In genomic region chr17:73042225-73042624, GRCh38 we compare ENCODE assay signal across 25 cellular contexts. TPM values are rescaled to one million over a fixed set of nuclear protein-coding genes. Genes with fewer than 3 reads are reported as not detected.
DNase-seq lines count a peak whose midpoint lies in the region; ATAC-seq and TF ChIP-seq lines count a peak whose summit lies in the region.
"Had no signal": no experiment of that assay in that cellular context is flagged by ENCODE, and none has a peak within 500 bp of the region (broad histone marks: within the 10 kb centered on the region; RNA-seq: fewer than 3 reads in every experiment).

No MANE protein-coding gene starts in this region.

- 80% methylated on average over 1 of the region's 5 CpGs; no CpG with 5 or more reads in 1 of the 2 experiments for WGBS in IMR-90 (ENCODE audit: extremely low coverage in 2 of 2, insufficient read length in 1 of 2), 2 experiments
- WGBS in trophoblast cell (ENCODE audit: extremely low coverage, insufficient coverage, insufficient read length), result no CpG with 5 or more reads among the region's 5 CpGs

- intact Hi-C loops in IMR-90 (cut with micrococcal nuclease), result no loop called here
- intact Hi-C loops in left colon (cut with DNase I, micrococcal nuclease), result no loop called here
- intact Hi-C loops in ascending aorta (cut with DNase I), result no loop called here

- H3K27ac Mint-ChIP-seq in osteocyte (ENCODE audit: unreplicated experiment), result peak overlapping the region; percentile 96
- H3K27ac Mint-ChIP-seq: CD4-positive, alpha-beta memory T cell; CD4-positive, CD25-positive, alpha-beta regulatory T cell had no signal

- in situ Hi-C loops in IMR-90 (cut with MboI; ENCODE audit: low sequenced_read_pairs), result no loop called here

- H3K9me3 Mint-ChIP-seq in osteocyte (ENCODE audit: unreplicated experiment), result peaks cover 11% of the 10 kb centered on the region

- 0 out of 2 replicates have a peak, but pooled peaks cover 4% of the 10 kb centered on the region for H4K20me1 ChIP-seq in IMR-90 (ENCODE audit: insufficient read depth, low read length)

- peaks cover 49% of the 10 kb centered on the region for H3K4me1 Mint-ChIP-seq in osteocyte (ENCODE audit: unreplicated experiment)

- BruUV-seq in IMR-90 (replicated peaks; lab: Mats Ljungman, UMichigan), result no TSS peak

- no peak overlapping the region for H2BK12ac ChIP-seq in trophoblast cell (ENCODE audit: low read length)

- H4K5ac ChIP-seq in IMR-90 (ENCODE audit: low read depth, low read length), result no peak overlapping the region

- H3K27me3 Mint-ChIP-seq in osteocyte (ENCODE audit: unreplicated experiment), result no peaks in the 10 kb centered on the region
- H3K27me3 Mint-ChIP-seq: CD4-positive, alpha-beta memory T cell; CD4-positive, CD25-positive, alpha-beta regulatory T cell had no signal

- H3K4me3 ChIP-seq in IMR-90 (ENCODE audit: insufficient read depth, low read depth, low read length), result no peak overlapping the region
- H3K4me3 ChIP-seq in trophoblast cell (ENCODE audit: low read depth, low read length), result no peak overlapping the region
- no peak overlapping the region for H3K4me3 ChIP-seq in ascending aorta
- H3K4me3 ChIP-seq: BLaER1, GM12878 had no signal

- H3K27ac ChIP-seq in IMR-90 (ENCODE audit: insufficient read depth, low read length), result no peak overlapping the region
- H3K27ac ChIP-seq in trophoblast cell (ENCODE audit: low read depth, low read length), result no peak overlapping the region
- H3K27ac ChIP-seq in ascending aorta, result no peak overlapping the region
- H3K27ac ChIP-seq: BLaER1 had no signal

- no peak overlapping the region for H2AFZ ChIP-seq in IMR-90 (replicated peaks; ENCODE audit: low read length, poor library complexity)
- H2AFZ ChIP-seq in trophoblast cell (ENCODE audit: insufficient read depth, low read length, poor library complexity), result no peak overlapping the region

- no peak overlapping the region for H4K12ac ChIP-seq in trophoblast cell (ENCODE audit: low read depth, low read length)

- H3K18ac ChIP-seq in IMR-90 (ENCODE audit: low read depth, low read length), result no peak overlapping the region
- no peak overlapping the region for H3K18ac ChIP-seq in trophoblast cell (ENCODE audit: low read length)

- H3K9me3 ChIP-seq in IMR-90 (ENCODE audit: control insufficient read depth, insufficient read depth, low read length) (peaks cover 3% of the 10 kb centered on the region; the same call in 1 of the 2 replicates), trophoblast cell (ENCODE audit: insufficient read depth, low read depth, low read length) (no peaks in the 10 kb centered on the region), ascending aorta (no peaks in the 10 kb centered on the region)
- H3K9me3 ChIP-seq: BE2C had no signal

- no peak overlapping the region for H4K8ac ChIP-seq in IMR-90 (ENCODE audit: low read depth in 2 of 2, low read length in 2 of 2)
- no peak overlapping the region for H4K8ac ChIP-seq in trophoblast cell (ENCODE audit: low read depth, low read length)

- H3K9ac ChIP-seq in IMR-90 (ENCODE audit: low read depth, low read length) (no peak overlapping the region), trophoblast cell (ENCODE audit: low read length) (no peak overlapping the region)
- H3K9ac ChIP-seq: BLaER1 had no signal

- TF ChIP-seq POLR2A in IMR-90 (IDR thresholded peaks at IDR 0.05; ENCODE audit: low read depth, low read length), result no peak

- ATAC-seq in IMR-90 (ENCODE audit: low read depth) (no peak), left colon (peak; percentile 95), GM18517 (IDR thresholded peaks at IDR 0.05; ENCODE audit: unreplicated experiment) (no peak)
- ATAC-seq: GM12878 had no signal

- H4K91ac ChIP-seq in IMR-90 (ENCODE audit: insufficient read depth, low read depth, low read length) (no peak overlapping the region), trophoblast cell (ENCODE audit: low read depth, low read length) (no peak overlapping the region)

- no peak overlapping the region for H3K14ac ChIP-seq in IMR-90 (replicated peaks; ENCODE audit: low read depth, low read length)
- no peak overlapping the region for H3K14ac ChIP-seq in trophoblast cell (ENCODE audit: low read length)

- no peak for TF ChIP-seq RAD21 in IMR-90 (IDR thresholded peaks at IDR 0.05; ENCODE audit: low read length)

- H3K4me2 ChIP-seq in IMR-90 (ENCODE audit: low read depth, low read length) (no peak overlapping the region), trophoblast cell (ENCODE audit: low read length) (no peak overlapping the region)
- H3K4me2 ChIP-seq: BLaER1 had no signal

- H3K4ac ChIP-seq in IMR-90 (ENCODE audit: low read depth, low read length), result no peak overlapping the region
- no peak overlapping the region for H3K4ac ChIP-seq in trophoblast cell (ENCODE audit: low read depth, low read length)

- H3K36me3 Mint-ChIP-seq in osteocyte (ENCODE audit: unreplicated experiment), result peaks cover 13% of the 10 kb centered on the region

- H3K79me1 ChIP-seq in IMR-90 (ENCODE audit: low read depth in 1 of 2, low read length in 2 of 2) (peaks cover 0 to 4% of the 10 kb centered on the region in 2 experiments; a peak in 1 of 4 replicates), trophoblast cell (ENCODE audit: low read length) (no peaks in the 10 kb centered on the region)

- H2AK9ac ChIP-seq in IMR-90 (replicated peaks; ENCODE audit: low read depth, low read length, poor library complexity), result no peak overlapping the region

- H3K79me2 ChIP-seq in trophoblast cell (ENCODE audit: control insufficient read depth, insufficient read depth, low read length, poor library complexity), result no peaks in the 10 kb centered on the region

- dilution Hi-C loops in IMR-90 (cut with HindIII; ENCODE audit: low sequenced_read_pairs, unreplicated experiment), result no loop called here

- POLR2A ChIA-PET in IMR-90 (lab: Charles Lee; ENCODE audit: unreplicated experiment), result no interaction called here

- H3K56ac ChIP-seq in IMR-90 (ENCODE audit: extremely low read depth, insufficient read depth, low read length), result no peak overlapping the region

- H3K4me1 ChIP-seq in IMR-90 (ENCODE audit: control insufficient read depth, insufficient read depth, low read length) (peaks cover 11% of the 10 kb centered on the region), trophoblast cell (ENCODE audit: control insufficient read depth in 1 of 2, insufficient read depth in 2 of 2, low read length in 2 of 2) (peaks cover 2 to 4% of the 10 kb centered on the region in 2 experiments), ascending aorta (peaks cover 0 to 11% of the 10 kb centered on the region in 2 donors)
- H3K4me1 ChIP-seq: BLaER1 had no signal

- no peak overlapping the region for H2BK120ac ChIP-seq in IMR-90 (ENCODE audit: low read depth, low read length)
- H2BK120ac ChIP-seq in trophoblast cell (ENCODE audit: insufficient read depth, low read length, poor library complexity), result no peak overlapping the region

- no peak overlapping the region for H3K4me3 Mint-ChIP-seq in osteocyte (ENCODE audit: unreplicated experiment)
- H3K4me3 Mint-ChIP-seq: CD14-positive monocyte; CD4-positive, alpha-beta memory T cell; CD4-positive, CD25-positive, alpha-beta regulatory T cell; CD8-positive, alpha-beta memory T cell had no signal

- TF ChIP-seq CTCF in IMR-90 (conservative IDR thresholded peaks at IDR 0.05; ENCODE audit: low read depth, low read length) (no peak), osteocyte (IDR thresholded peaks at IDR 0.05) (no peak), ascending aorta (IDR thresholded peaks at IDR 0.05) (no peak)

- peaks cover 6% of the 10 kb centered on the region for H3K9me1 ChIP-seq in IMR-90 (ENCODE audit: insufficient read depth, low read length)

- peak overlapping the region; percentile 43; the same call in 1 of the 3 replicates for H2BK15ac ChIP-seq in IMR-90 (ENCODE audit: low read depth, low read length)

- H2AK5ac ChIP-seq in IMR-90 (ENCODE audit: low read depth, low read length) (no peak overlapping the region), trophoblast cell (ENCODE audit: low read length) (no peak overlapping the region)

- H3K23ac ChIP-seq in IMR-90 (ENCODE audit: low read depth, low read length) (no peak overlapping the region), trophoblast cell (ENCODE audit: low read length) (no peak overlapping the region)

- no peaks in the 10 kb centered on the region for H3K27me3 ChIP-seq in IMR-90 (ENCODE audit: control insufficient read depth, insufficient read depth, low read length)
- no peaks in the 10 kb centered on the region for H3K27me3 ChIP-seq in trophoblast cell (ENCODE audit: insufficient read depth, low read length)
- H3K27me3 ChIP-seq in ascending aorta, result no peaks in the 10 kb centered on the region
- H3K27me3 ChIP-seq: BE2C, BLaER1 had no signal

- H2BK5ac ChIP-seq in IMR-90 (ENCODE audit: low read depth, low read length, poor library complexity, severe bottlenecking) (no peak overlapping the region), trophoblast cell (ENCODE audit: low read depth, low read length, poor library complexity) (no peak overlapping the region)

- CTCF ChIA-PET in IMR-90 (lab: Yijun Ruan, JAX), result no interaction called here

- DNase-seq in IMR-90, result no peak
- DNase-seq in left colon, result no peak
- DNase-seq in osteocyte (ENCODE audit: extremely low spot score, unreplicated experiment), result no peak
- no peak for DNase-seq in trophoblast cell
- no peak for DNase-seq in stimulated activated CD4-positive, alpha-beta T cell treated with anti-CD3 and anti-CD28 coated beads, Interleukin-4, amount 100 ng/mL, for 24 hours
- DNase-seq in ascending aorta (ENCODE audit: low spot score in 2 of 2), result no peak
- DNase-seq: 8988T; ACHN; BE2C; C1 segment of cervical spinal cord; CD4-positive, alpha-beta memory T cell; CD4-positive, CD25-positive, alpha-beta regulatory T cell; CD8-positive, alpha-beta memory T cell; COR-L47; DMS 273 treated with DMSO at 0.1 percent for 48 hours; DMS153; DMS53; DMS79; DND-41; EL; GDM1 had no signal

- no peak overlapping the region for H2BK20ac ChIP-seq in IMR-90 (ENCODE audit: low read depth, low read length)

- H3K36me3 ChIP-seq in IMR-90 (ENCODE audit: control insufficient read depth, insufficient read depth, low read length) (no peaks in the 10 kb centered on the region; the same call in 1 of the 2 replicates), trophoblast cell (ENCODE audit: control insufficient read depth in 1 of 2, insufficient read depth in 2 of 2, low read length in 2 of 2) (no peaks in the 10 kb centered on the region), ascending aorta (no peaks in the 10 kb centered on the region)
- H3K36me3 ChIP-seq: BE2C had no signal

RNA-seq across cellular contexts. Expression of gene SLC39A11, which starts 50.3 kb away (rescaled TPM):
- total RNA-seq in IMR-90 (2012; rRNA removed) (12.5 and 14.3 TPM in 2 replicates), left colon (10 to 100 TPM; 67.4 to 89.8 TPM), osteocyte (48.2 and 50.2 TPM in 2 replicates), ascending aorta (4.9 TPM)
- 8.6 and 8.8 TPM in 2 replicates for polyA plus RNA-seq in IMR-90 (2012; rRNA removed)
- 13.9 and 17.7 TPM in 2 replicates for polyA plus RNA-seq in IMR-90 (2012; cell fraction: cytosol; rRNA removed)
- polyA plus RNA-seq in IMR-90 (2012; cell fraction: nucleus; rRNA removed; ENCODE audit: low replicate concordance), result 5.1 and 6.1 TPM in 2 replicates
- 19.4 and 20.0 TPM in 2 replicates for polyA plus RNA-seq in trophoblast cell (2013)
